14 cellular contexts compared by ENCODE assay signal in the genomic region with DNA sequence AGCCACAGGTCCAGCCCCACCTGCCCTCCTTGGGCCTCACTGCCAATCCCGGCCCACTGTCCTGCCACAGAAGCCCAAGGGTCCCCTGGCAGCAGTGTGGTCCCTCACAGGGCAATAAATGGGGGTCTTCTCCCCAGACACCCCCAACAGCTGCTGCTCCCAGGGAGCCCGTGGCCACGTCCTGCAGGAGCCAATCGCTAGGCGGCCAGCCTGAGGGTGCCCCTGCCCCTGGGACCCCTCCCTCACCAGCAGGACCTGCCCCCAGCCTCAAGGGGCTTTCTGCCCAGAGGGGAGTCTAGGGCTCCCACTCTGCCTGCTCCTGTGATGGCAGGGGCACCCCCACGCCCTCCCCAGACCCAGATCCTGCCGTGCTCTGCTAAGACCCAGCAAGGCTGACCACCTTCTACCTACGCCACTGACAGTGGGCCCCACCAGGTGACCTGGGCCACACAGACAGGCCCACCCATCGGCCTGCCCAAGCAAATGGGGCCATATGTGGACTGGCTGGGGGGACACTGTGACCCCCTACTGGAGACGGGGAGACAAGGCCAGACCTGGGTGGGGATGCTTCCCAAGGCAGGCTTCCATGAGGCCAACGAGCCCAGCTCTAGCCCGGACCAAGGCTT. TPM values are rescaled to one million over a fixed set of nuclear protein-coding genes. Genes with fewer than 3 reads are reported as not detected.
DNase-seq lines count a peak whose midpoint lies in the region; ATAC-seq and TF ChIP-seq lines count a peak whose summit lies in the region.
"Had no signal": no experiment of that assay in that cellular context is flagged by ENCODE, and none has a peak within 500 bp of the region (broad histone marks: within the 10 kb centered on the region; RNA-seq: fewer than 3 reads in every experiment).

No MANE protein-coding gene starts in this region.

- no peaks in the 10 kb centered on the region for H3K27me3 Mint-ChIP-seq in activated T-cell treated with anti-CD3 and anti-CD28 coated beads, Interleukin-2, amount 50 U/mL, for 72 hours (ENCODE audit: low read depth)
- no peaks in the 10 kb centered on the region for H3K27me3 Mint-ChIP-seq in activated T-cell treated with anti-CD3 and anti-CD28 coated beads, Interleukin-2, amount 50 U/mL, for 4 hours (ENCODE audit: low read depth)
- no peaks in the 10 kb centered on the region for H3K27me3 Mint-ChIP-seq in activated CD4-positive, alpha-beta memory T cell treated with anti-CD3 and anti-CD28 coated beads, Interleukin-2, amount 10 ng/mL, durations not matched to agents 7 days and 5 days

- H3K36me3 ChIP-seq in WERI-Rb-1 (peaks cover 5% of the 10 kb centered on the region; the same call in 1 of the 2 replicates), subcutaneous abdominal adipose tissue (ENCODE audit: control insufficient read depth in 5 of 5, insufficient read depth in 5 of 5, low read length in 5 of 5) (peaks cover 0 to 7% (median 3%) of the 10 kb centered on the region in 5 donors)

- H3K9ac ChIP-seq in subcutaneous abdominal adipose tissue (ENCODE audit: low read length in 5 of 5) = peak overlapping the region in 2 of 5 donors; percentile 11 to 37

- H3K9me3 ChIP-seq in WERI-Rb-1 (ENCODE audit: severe bottlenecking) = no peaks in the 10 kb centered on the region
- H3K9me3 ChIP-seq in subcutaneous abdominal adipose tissue (ENCODE audit: control insufficient read depth in 5 of 5, low read length in 5 of 5) = no peaks in the 10 kb centered on the region
- H3K9me3 ChIP-seq: thoracic aorta had no signal

- peaks cover 37% of the 10 kb centered on the region for H3K4me1 Mint-ChIP-seq in activated T-cell treated with anti-CD3 and anti-CD28 coated beads, Interleukin-2, amount 50 U/mL, for 72 hours (ENCODE audit: low read depth)
- peaks cover 29% of the 10 kb centered on the region for H3K4me1 Mint-ChIP-seq in activated T-cell treated with anti-CD3 and anti-CD28 coated beads, Interleukin-2, amount 50 U/mL, for 4 hours (ENCODE audit: low read depth)
- peaks cover 29% of the 10 kb centered on the region for H3K4me1 Mint-ChIP-seq in activated CD4-positive, alpha-beta memory T cell treated with anti-CD3 and anti-CD28 coated beads, Interleukin-2, amount 10 ng/mL, durations not matched to agents 7 days and 5 days

- CTCF ChIA-PET in activated CD4-positive, alpha-beta memory T cell treated with anti-CD3 and anti-CD28 coated beads, Interleukin-2, amount 10 ng/mL, durations not matched to agents 7 days and 5 days (lab: Charles Lee) = no interaction called here

- DNase-seq in activated T-cell treated with anti-CD3 and anti-CD28 coated beads, Interleukin-2, amount 50 U/mL, for 72 hours = no peak
- no peak for DNase-seq in activated T-cell treated with anti-CD3 and anti-CD28 coated beads, Interleukin-2, amount 50 U/mL, for 4 hours
- no peak for DNase-seq in WERI-Rb-1
- no peak for DNase-seq in stimulated activated naive CD8-positive, alpha-beta T cell treated with anti-CD3 and anti-CD28 coated beads, Interleukin-15, Interleukin-2, amounts not matched to agents 100 U/mL and 50 U/mL, for 24 hours
- DNase-seq in activated CD4-positive, alpha-beta memory T cell treated with anti-CD3 and anti-CD28 coated beads, Interleukin-2, amount 10 ng/mL, durations not matched to agents 7 days and 5 days = no peak
- DNase-seq: activated effector memory CD4-positive, alpha-beta T cell treated with Interleukin-2 at 50 U/mL for 16 hours; COR-L47; cortex of kidney; naive B cell; NCI-H187 had no signal

- ATAC-seq in activated T-cell treated with anti-CD3 and anti-CD28 coated beads, Interleukin-2, amount 50 U/mL, for 72 hours (replicated peaks in 1 of 2) = no peak
- no peak for ATAC-seq in activated T-cell treated with anti-CD3 and anti-CD28 coated beads, Interleukin-2, amount 50 U/mL, for 4 hours
- no peak for ATAC-seq in SK-N-SH treated with all-trans-retinoic acid at 6 μM for 48 hours
- no peak for ATAC-seq in stimulated activated naive CD8-positive, alpha-beta T cell treated with anti-CD3 and anti-CD28 coated beads, Interleukin-15, Interleukin-2, amounts not matched to agents 100 U/mL and 50 U/mL, for 24 hours

- H3K27me3 ChIP-seq in WERI-Rb-1 (ENCODE audit: insufficient read depth, low read depth, severe bottlenecking) = no peaks in the 10 kb centered on the region
- H3K27me3 ChIP-seq in layer of hippocampus (ENCODE audit: control insufficient read depth, insufficient read depth, low read length) = no peaks in the 10 kb centered on the region
- H3K27me3 ChIP-seq in subcutaneous abdominal adipose tissue (ENCODE audit: control insufficient read depth in 5 of 5, insufficient read depth in 4 of 5, low read length in 5 of 5) = no peaks in the 10 kb centered on the region

- POLR2A ChIA-PET in activated CD4-positive, alpha-beta memory T cell treated with anti-CD3 and anti-CD28 coated beads, Interleukin-2, amount 10 ng/mL, durations not matched to agents 7 days and 5 days (lab: Charles Lee) = interaction anchor here (0.9 to 5.3 kb wide), 2 partner anchors 11 to 36 kb away, joined by 3 to 32 read pairs; no protein-coding TSS in a partner anchor

- H3K4me1 ChIP-seq in subcutaneous abdominal adipose tissue (ENCODE audit: control insufficient read depth in 5 of 5, insufficient read depth in 5 of 5, low read length in 5 of 5) = peaks cover 7 to 99% (median 94%) of the 10 kb centered on the region in 5 donors

- peaks cover 0 to 7% of the 10 kb centered on the region in 2 donors for H3K36me3 Mint-ChIP-seq in activated T-cell treated with anti-CD3 and anti-CD28 coated beads, Interleukin-2, amount 50 U/mL, for 72 hours (ENCODE audit: insufficient read depth in 2 of 2)
- no peaks in the 10 kb centered on the region for H3K36me3 Mint-ChIP-seq in activated T-cell treated with anti-CD3 and anti-CD28 coated beads, Interleukin-2, amount 50 U/mL, for 4 hours (ENCODE audit: insufficient read depth)
- peaks cover 5% of the 10 kb centered on the region for H3K36me3 Mint-ChIP-seq in activated CD4-positive, alpha-beta memory T cell treated with anti-CD3 and anti-CD28 coated beads, Interleukin-2, amount 10 ng/mL, durations not matched to agents 7 days and 5 days (ENCODE audit: low read depth)
- H3K36me3 Mint-ChIP-seq: naive B cell had no signal

- peak overlapping the region; percentile 88 for H3K27ac ChIP-seq in WERI-Rb-1
- peak overlapping the region; percentile 52 for H3K27ac ChIP-seq in layer of hippocampus (ENCODE audit: low read depth, low read length)
- peak overlapping the region; percentile 60 for H3K27ac ChIP-seq in subcutaneous abdominal adipose tissue (ENCODE audit: low read depth, low read length)
- H3K27ac ChIP-seq: thoracic aorta had no signal

- no peaks in the 10 kb centered on the region for H3K9me3 Mint-ChIP-seq in activated T-cell treated with anti-CD3 and anti-CD28 coated beads, Interleukin-2, amount 50 U/mL, for 72 hours
- H3K9me3 Mint-ChIP-seq in activated T-cell treated with anti-CD3 and anti-CD28 coated beads, Interleukin-2, amount 50 U/mL, for 4 hours = no peaks in the 10 kb centered on the region
- H3K9me3 Mint-ChIP-seq in activated CD4-positive, alpha-beta memory T cell treated with anti-CD3 and anti-CD28 coated beads, Interleukin-2, amount 10 ng/mL, durations not matched to agents 7 days and 5 days = no peaks in the 10 kb centered on the region
- H3K9me3 Mint-ChIP-seq: naive B cell had no signal

- H3K4me3 ChIP-seq in WERI-Rb-1 (ENCODE audit: low read depth, low read length) (no peak overlapping the region), subcutaneous abdominal adipose tissue (ENCODE audit: low read depth in 1 of 5, low read length in 5 of 5) (peak overlapping the region in 1 of 5 donors; percentile 37)
- H3K4me3 ChIP-seq: thoracic aorta had no signal

- H3K27ac Mint-ChIP-seq in activated T-cell treated with anti-CD3 and anti-CD28 coated beads, Interleukin-2, amount 50 U/mL, for 72 hours = peak overlapping the region; percentile 42
- no peak overlapping the region for H3K27ac Mint-ChIP-seq in activated CD4-positive, alpha-beta memory T cell treated with anti-CD3 and anti-CD28 coated beads, Interleukin-2, amount 10 ng/mL, durations not matched to agents 7 days and 5 days

- 0 out of 2 replicates have a peak, but pooled peaks have one; percentile 9 for TF ChIP-seq CTCF in WERI-Rb-1 (IDR thresholded peaks at IDR 0.05; ENCODE audit: low read depth, low read length)

- H3K4me3 Mint-ChIP-seq in activated T-cell treated with anti-CD3 and anti-CD28 coated beads, Interleukin-2, amount 50 U/mL, for 72 hours = no peak overlapping the region
- no peak overlapping the region for H3K4me3 Mint-ChIP-seq in activated T-cell treated with anti-CD3 and anti-CD28 coated beads, Interleukin-2, amount 50 U/mL, for 4 hours
- no peak overlapping the region for H3K4me3 Mint-ChIP-seq in activated CD4-positive, alpha-beta memory T cell treated with anti-CD3 and anti-CD28 coated beads, Interleukin-2, amount 10 ng/mL, durations not matched to agents 7 days and 5 days

TF ChIP-seq in SK-N-SH treated with all-trans-retinoic acid at 6 μM for 48 hours, 23 proteins besides CTCF, POLR2A, EP300 and RAD21 (continues in another document):
- TF ChIP-seq ISL1 (CRISPR knock-in tag; IDR thresholded peaks at IDR 0.05) (no peak), BACH2 (CRISPR knock-in tag; IDR thresholded peaks at IDR 0.05; ENCODE audit: borderline replicate concordance) (no peak), CSRNP3 (CRISPR knock-in tag; IDR thresholded peaks at IDR 0.05) (no peak)

RNA-seq across cellular contexts. Expression of gene NOTCH1, which starts 17.0 kb away (rescaled TPM):
- total RNA-seq in activated T-cell treated with anti-CD3 and anti-CD28 coated beads, Interleukin-2, amount 50 U/mL, for 72 hours = 10 to 100 TPM; 71.6 to 84.2 TPM
- total RNA-seq in activated T-cell treated with anti-CD3 and anti-CD28 coated beads, Interleukin-2, amount 50 U/mL, for 4 hours = 100 to 1,000 TPM; 124 to 128 (median 125) TPM
- 10 to 100 TPM; 58.8 to 59.8 TPM for total RNA-seq in activated CD4-positive, alpha-beta memory T cell treated with anti-CD3 and anti-CD28 coated beads, Interleukin-2, amount 10 ng/mL, durations not matched to agents 7 days and 5 days

RNA-seq across cellular contexts. Expression of gene SEC16A, which starts 46.0 kb away (rescaled TPM):
- total RNA-seq in activated T-cell treated with anti-CD3 and anti-CD28 coated beads, Interleukin-2, amount 50 U/mL, for 72 hours = 10 to 100 TPM; 69.5 to 74.5 TPM
- total RNA-seq in activated T-cell treated with anti-CD3 and anti-CD28 coated beads, Interleukin-2, amount 50 U/mL, for 4 hours = 10 to 100 TPM; 76.6 to 84.0 (median 78.9) TPM
- total RNA-seq in activated CD4-positive, alpha-beta memory T cell treated with anti-CD3 and anti-CD28 coated beads, Interleukin-2, amount 10 ng/mL, durations not matched to agents 7 days and 5 days = 10 to 100 TPM; 56.1 to 61.0 TPM
